11 cellular contexts compared by ENCODE assay signal in genomic region chr21:32113486-32113885, GRCh38.
"Had no signal": no experiment of that assay in that cellular context is flagged by ENCODE, and none has a peak within 500 bp of the region (broad histone marks: within the 10 kb centered on the region; RNA-seq: fewer than 3 reads in every experiment).

No MANE protein-coding gene starts in this region.

- H3K4me2 ChIP-seq: GM23338 had no signal

- FAIRE-seq: H1, H54 had no signal

- H3K9me3 Mint-ChIP-seq: GM23338, H9 had no signal

- H3K4me3 Mint-ChIP-seq: GM23338, H9, HFFc6 had no signal

- H2AFZ ChIP-seq: GM23248, GM23338 had no signal

- H3K4me1 Mint-ChIP-seq: GM23338, H9 had no signal

- H3K4me3 ChIP-seq: GM23248, GM23338, HAP-1 had no signal

- H3K4me1 ChIP-seq: HAP-1 had no signal

- H3K27ac ChIP-seq: GM23248 had no signal

- H3K9ac ChIP-seq: GM23248 had no signal

- H3K27ac Mint-ChIP-seq: GM23338, H9, HFFc6 had no signal

- H3K9me3 ChIP-seq: HAP-1 had no signal

- ATAC-seq: GM23338, HCT116 had no signal

- DNase-seq: GM23248, GOT3, H7, H9, HCEC 1CT, HFFc6 had no signal

- H3K36me3 ChIP-seq: HAP-1 had no signal
